ENCODE assay signal across 22 cellular contexts in genomic region chr16:70652322-70652721, GRCh38. TPM values are rescaled to one million over a fixed set of nuclear protein-coding genes. Genes with fewer than 3 reads are reported as not detected.
A peak's percentile ranks its signal among the peaks of the same experiment; 100 is the strongest.
DNase-seq lines count a peak whose midpoint lies in the region; ATAC-seq, FAIRE-seq and TF ChIP-seq lines count a peak whose summit lies in the region.
"Had no signal": no experiment of that assay in that cellular context is flagged by ENCODE, and none has a peak within 500 bp of the region (broad histone marks: within the 10 kb centered on the region; RNA-seq: fewer than 3 reads in every experiment).

No MANE protein-coding gene starts in this region.

- H3K27me3 Mint-ChIP-seq in osteocyte (ENCODE audit: unreplicated experiment) (no peaks in the 10 kb centered on the region), GM23338 (ENCODE audit: insufficient read depth, low read depth, poor library complexity) (no peaks in the 10 kb centered on the region)
- H3K27me3 Mint-ChIP-seq: CD4-positive, alpha-beta T cell had no signal

- no peak overlapping the region for H2AK9ac ChIP-seq in IMR-90 (replicated peaks; ENCODE audit: low read depth, low read length, poor library complexity)

- TF ChIP-seq CTCF in IMR-90 (conservative IDR thresholded peaks at IDR 0.05; ENCODE audit: low read depth, low read length) (no peak), GM12878 (IDR thresholded peaks at IDR 0.05 in 2 of 3, conservative IDR thresholded peaks at IDR 0.05 in 1 of 3; ENCODE audit: control insufficient read depth in 2 of 3, extremely low read depth in 1 of 3, insufficient read depth in 1 of 3, low read depth in 3 of 3, low read length in 3 of 3) (no peak), fibroblast of the aortic adventitia (IDR thresholded peaks at IDR 0.05; ENCODE audit: insufficient read depth, low read length) (no peak), osteocyte (IDR thresholded peaks at IDR 0.05) (no peak), tibial artery (IDR thresholded peaks at IDR 0.05) (no peak), heart left ventricle (IDR thresholded peaks at IDR 0.05) (no peak), GM23338 (conservative IDR thresholded peaks at IDR 0.05; ENCODE audit: low read depth in 2 of 2) (no peak)

- no peak overlapping the region; the same call in 1 of the 2 replicates for H2BK120ac ChIP-seq in IMR-90 (ENCODE audit: low read depth, low read length)

- H3K23ac ChIP-seq in IMR-90 (ENCODE audit: low read depth, low read length): no peak overlapping the region

- H3K27me3 ChIP-seq in IMR-90 (ENCODE audit: control insufficient read depth, insufficient read depth, low read length) (no peaks in the 10 kb centered on the region), GM12878 (replicated peaks in 1 of 2; ENCODE audit: control insufficient read depth in 2 of 2, insufficient read depth in 2 of 2, low read length in 1 of 2) (no peaks in the 10 kb centered on the region), tibial artery (no peaks in the 10 kb centered on the region), heart left ventricle (no peaks in the 10 kb centered on the region), GM23338 (ENCODE audit: insufficient read depth) (no peaks in the 10 kb centered on the region)
- H3K27me3 ChIP-seq: BE2C, SJSA1 had no signal

- no TSS peak for BruUV-seq in IMR-90 (replicated peaks; lab: Mats Ljungman, UMichigan)
- BruUV-seq in GM12878 (replicated peaks; lab: Mats Ljungman, UMichigan): no TSS peak

- SMC1A ChIA-PET in GM12878 (lab: Charles Lee; ENCODE audit: uncharacterized antibody, unreplicated experiment): interaction anchor here (1.1 to 1.7 kb wide), 4 partner anchors 78 to 327 kb away, joined by 3 to 12 read pairs (median 4); no protein-coding TSS in a partner anchor

- intact Hi-C loops in IMR-90 (cut with micrococcal nuclease) (loop anchor here (2.0 to 5.0 kb wide), 3 partner anchors 80 to 270 kb away; no protein-coding TSS in a partner anchor), GM12878 (cut with micrococcal nuclease; ENCODE audit: unreplicated experiment) (loop anchor here (2.0 to 10.0 kb wide), 4 partner anchors 75 to 488 kb away; no protein-coding TSS in a partner anchor), tibial artery (cut with DNase I; ENCODE audit: low total_unique reads) (loop anchor here (5.0 to 10.0 kb wide), 3 partner anchors 85 to 288 kb away; no protein-coding TSS in a partner anchor), heart left ventricle (cut with DNase I) (loop anchor here (2.0 to 10.0 kb wide), 12 partner anchors 118 to 320 kb away; partner anchors contain the start of gene DDX19A (in 1 of the 10))

- H3K9me3 ChIP-seq in IMR-90 (ENCODE audit: control insufficient read depth, insufficient read depth, low read length) (no peaks in the 10 kb centered on the region), GM12878 (replicated peaks; ENCODE audit: control insufficient read depth, insufficient read depth, low read length) (no peaks in the 10 kb centered on the region), tibial artery (no peaks in the 10 kb centered on the region), heart left ventricle (no peaks in the 10 kb centered on the region)
- H3K9me3 ChIP-seq: BE2C, SJSA1 had no signal

- no peaks in the 10 kb centered on the region for H3K9me2 ChIP-seq in GM23338 (ENCODE audit: insufficient read depth)

- CTCF ChIA-PET in IMR-90 (lab: Yijun Ruan, JAX) (interaction anchor here (0.9 kb wide), 1 partner anchor 51 kb away, joined by 3 read pairs; no protein-coding TSS in a partner anchor), GM12878 (lab: Yijun Ruan, JAX) (interaction anchor here (1.0 to 3.3 kb wide), 12 partner anchors 38 to 488 kb away, joined by 3 to 28 read pairs (median 6); partner anchors contain the start of gene DDX19A)

- dilution Hi-C loops in IMR-90 (cut with HindIII; ENCODE audit: low sequenced_read_pairs, unreplicated experiment): no loop called here

- H4K20me1 ChIP-seq in IMR-90 (ENCODE audit: insufficient read depth, low read length) (no peaks in the 10 kb centered on the region), GM12878 (ENCODE audit: control insufficient read depth, insufficient read depth) (no peaks in the 10 kb centered on the region), GM23338 (replicated peaks; ENCODE audit: insufficient read depth) (no peaks in the 10 kb centered on the region)

- H3K4me1 ChIP-seq in IMR-90 (ENCODE audit: control insufficient read depth, insufficient read depth, low read length) (peaks cover 3% of the 10 kb centered on the region), GM12878 (ENCODE audit: control insufficient read depth, insufficient read depth, low read length) (no peaks in the 10 kb centered on the region), tibial artery (peaks cover 0 to 6% (median 5%) of the 10 kb centered on the region in 4 donors), heart left ventricle (peaks cover 0 to 12% (median 5%) of the 10 kb centered on the region in 12 donors), GM23338 (ENCODE audit: insufficient read depth) (no peaks in the 10 kb centered on the region)

- H3K4me3 ChIP-seq in IMR-90 (ENCODE audit: insufficient read depth, low read depth, low read length) (no peak overlapping the region), GM12878 (no peak overlapping the region), fibroblast of the aortic adventitia (ENCODE audit: low read depth, low read length) (no peak overlapping the region), tibial artery (no peak overlapping the region), heart left ventricle (no peak overlapping the region), GM23338 (no peak overlapping the region)
- H3K4me3 ChIP-seq: SJSA1 had no signal

- in situ Hi-C loops in IMR-90 (cut with MboI; ENCODE audit: low sequenced_read_pairs): loop anchor here (5.0 kb wide), 2 partner anchors 80 to 120 kb away; no protein-coding TSS in a partner anchor
- in situ Hi-C loops in GM12878 (cut with MboI): loop anchor here (5.0 kb wide), 1 partner anchor 285 kb away; no protein-coding TSS in a partner anchor

- H3K9me1 ChIP-seq in IMR-90 (ENCODE audit: insufficient read depth, low read length): no peaks in the 10 kb centered on the region; the same call in 1 of the 2 replicates

- no peaks in the 10 kb centered on the region for H3K9me3 Mint-ChIP-seq in osteocyte (ENCODE audit: unreplicated experiment)
- H3K9me3 Mint-ChIP-seq in GM23338: peaks cover 12% of the 10 kb centered on the region
- H3K9me3 Mint-ChIP-seq: CD4-positive, alpha-beta T cell had no signal

- no peak overlapping the region for H2BK20ac ChIP-seq in IMR-90 (ENCODE audit: low read depth, low read length)

- no peaks in the 10 kb centered on the region for H3F3A ChIP-seq in GM23338 (replicated peaks; ENCODE audit: low read depth)

- DNase-seq in IMR-90: no peak
- DNase-seq in GM12878 (ENCODE audit: low read depth, low spot score): no peak
- DNase-seq in fibroblast of the aortic adventitia (ENCODE audit: low read depth): peak; percentile 23
- no peak for DNase-seq in osteocyte (ENCODE audit: extremely low spot score, unreplicated experiment)
- DNase-seq in tibial artery: no peak
- DNase-seq in activated naive CD4-positive, alpha-beta T cell treated with anti-CD3 and anti-CD28 coated beads, Interleukin-2, amount 50 U/mL, for 16 hours: no peak
- no peak for DNase-seq in heart left ventricle
- no peak for DNase-seq in GM23338 (ENCODE audit: low spot score)
- DNase-seq: BE2C; CD4-positive, alpha-beta T cell; GDM1; GOT3; KBM-7; MV-4-11; NCI-H1417; NCI-H187 treated with DMSO at 0.1 percent for 48 hours; NCI-H446; NCI-H69 had no signal

- H3K36me3 ChIP-seq in IMR-90 (ENCODE audit: control insufficient read depth, insufficient read depth, low read length) (no peaks in the 10 kb centered on the region), GM12878 (ENCODE audit: control insufficient read depth in 2 of 2, insufficient read depth in 2 of 2, low read length in 1 of 2) (no peaks in the 10 kb centered on the region), tibial artery (peaks cover 0 to 21% (median 0%) of the 10 kb centered on the region in 3 donors), heart left ventricle (peaks cover 0 to 6% (median 0%) of the 10 kb centered on the region in 9 donors), GM23338 (ENCODE audit: insufficient read depth) (no peaks in the 10 kb centered on the region)
- H3K36me3 ChIP-seq: BE2C, SJSA1 had no signal

- FAIRE-seq in GM12878 (lab: Jason Lieb, UNC): no peak
- FAIRE-seq: GM12891, GM18507 had no signal

- no peak for TF ChIP-seq EP300 in GM12878 (IDR thresholded peaks at IDR 0.05; ENCODE audit: borderline replicate concordance in 1 of 2, control insufficient read depth in 1 of 2, low read depth in 2 of 2, low read length in 2 of 2)

- H4K91ac ChIP-seq in IMR-90 (ENCODE audit: insufficient read depth, low read depth, low read length): no peak overlapping the region

- no peaks in the 10 kb centered on the region for H3K79me1 ChIP-seq in IMR-90 (ENCODE audit: low read depth in 1 of 2, low read length in 2 of 2)

- H3K9ac ChIP-seq in IMR-90 (ENCODE audit: low read depth, low read length) (no peak overlapping the region), GM12878 (ENCODE audit: control insufficient read depth, insufficient read depth, low read length) (no peak overlapping the region)

- H3K27ac Mint-ChIP-seq in osteocyte (ENCODE audit: unreplicated experiment) (peak overlapping the region; percentile 65), GM23338 (no peak overlapping the region)
- H3K27ac Mint-ChIP-seq: CD4-positive, alpha-beta T cell had no signal

- ATAC-seq in IMR-90 (ENCODE audit: low read depth) (no peak), GM12878 (peak; percentile 20; the same call in 2 of the 3 replicates), heart left ventricle (no peak), GM23338 (no peak)

- H4K8ac ChIP-seq in IMR-90 (ENCODE audit: low read depth in 2 of 2, low read length in 2 of 2): no peak overlapping the region

- H3K4me1 Mint-ChIP-seq in osteocyte (ENCODE audit: unreplicated experiment) (peaks cover 59% of the 10 kb centered on the region), GM23338 (peaks cover 15% of the 10 kb centered on the region)

- POLR2A ChIA-PET in IMR-90 (lab: Charles Lee; ENCODE audit: unreplicated experiment): interaction anchor here (0.5 kb wide), 1 partner anchor 122 kb away, joined by 6 read pairs; no protein-coding TSS in a partner anchor
- POLR2A ChIA-PET in GM12878 (lab: Charles Lee): interaction anchor here (1.4 kb wide), 1 partner anchor 306 kb away, joined by 3 read pairs; the partner anchor contains the start of gene DDX19A

- H3K27ac ChIP-seq in IMR-90 (ENCODE audit: insufficient read depth, low read length) (no peak overlapping the region), GM12878 (ENCODE audit: control insufficient read depth, insufficient read depth) (no peak overlapping the region), tibial artery (no peak overlapping the region), heart left ventricle (no peak overlapping the region), GM23338 (ENCODE audit: low read depth) (no peak overlapping the region)
- H3K27ac ChIP-seq: RWPE1, SJSA1 had no signal

- no peak overlapping the region for H2AK5ac ChIP-seq in IMR-90 (ENCODE audit: low read depth, low read length)

- H2BK15ac ChIP-seq in IMR-90 (ENCODE audit: low read depth, low read length): no peak overlapping the region

- no peak overlapping the region for H2BK5ac ChIP-seq in IMR-90 (ENCODE audit: low read depth, low read length, poor library complexity, severe bottlenecking)

- WGBS in IMR-90 (ENCODE audit: extremely low coverage in 2 of 2, insufficient read length in 1 of 2), 2 experiments: no CpG with 5 or more reads among the region's 2 CpGs
- WGBS in GM12878 (ENCODE audit: insufficient coverage, insufficient replicate concordance, low lambda C conversion rate, missing lambda C conversion rate): 11% methylated on average over 2 of the region's 2 CpGs
- 85 to 91% (median 86%) methylated on average over 2 of the region's 2 CpGs for WGBS in heart left ventricle, 4 donors

- TF ChIP-seq POLR2A in IMR-90 (IDR thresholded peaks at IDR 0.05; ENCODE audit: low read depth, low read length) (no peak), GM12878 (IDR thresholded peaks at IDR 0.05; ENCODE audit: low read depth, low read length) (no peak), heart left ventricle (IDR thresholded peaks at IDR 0.05) (no peak)

- H3K4me3 Mint-ChIP-seq in osteocyte (ENCODE audit: unreplicated experiment): no peak overlapping the region
- no peak overlapping the region for H3K4me3 Mint-ChIP-seq in GM23338
- H3K4me3 Mint-ChIP-seq: CD4-positive, alpha-beta T cell had no signal

- H3K56ac ChIP-seq in IMR-90 (ENCODE audit: extremely low read depth, insufficient read depth, low read length): no peak overlapping the region

- RAD21 ChIA-PET in GM12878 (lab: Charles Lee; ENCODE audit: unreplicated experiment): interaction anchor here (0.8 to 1.2 kb wide), 6 partner anchors 95 to 321 kb away, joined by 3 to 9 read pairs (median 4); no protein-coding TSS in a partner anchor

- H3K18ac ChIP-seq in IMR-90 (ENCODE audit: low read depth, low read length): no peak overlapping the region

- H3K79me2 ChIP-seq in GM12878 (ENCODE audit: control insufficient read depth, insufficient read depth, low read length): no peaks in the 10 kb centered on the region
- no peaks in the 10 kb centered on the region for H3K79me2 ChIP-seq in GM23338 (replicated peaks; ENCODE audit: insufficient read depth)

- H3K14ac ChIP-seq in IMR-90 (replicated peaks; ENCODE audit: low read depth, low read length): no peak overlapping the region

- H4K5ac ChIP-seq in IMR-90 (ENCODE audit: low read depth, low read length): no peak overlapping the region

- no peak for TF ChIP-seq RAD21 in IMR-90 (IDR thresholded peaks at IDR 0.05; ENCODE audit: low read length)
- TF ChIP-seq RAD21 in GM12878 (IDR thresholded peaks at IDR 0.05; ENCODE audit: insufficient read depth, low read depth, low read length): no peak

- no peak overlapping the region for H3K4ac ChIP-seq in IMR-90 (ENCODE audit: low read depth, low read length)

- no peak overlapping the region for H2AFZ ChIP-seq in IMR-90 (replicated peaks; ENCODE audit: low read length, poor library complexity)
- H2AFZ ChIP-seq in GM12878 (ENCODE audit: control insufficient read depth, low read depth, low read length): no peak overlapping the region
- no peak overlapping the region for H2AFZ ChIP-seq in GM23338

- H3K4me2 ChIP-seq in IMR-90 (ENCODE audit: low read depth, low read length) (no peak overlapping the region), GM12878 (ENCODE audit: control insufficient read depth, insufficient read depth) (no peak overlapping the region), GM23338 (no peak overlapping the region)

- H3K36me3 Mint-ChIP-seq in osteocyte (ENCODE audit: unreplicated experiment) (no peaks in the 10 kb centered on the region), GM23338 (ENCODE audit: low read depth) (peaks cover 18% of the 10 kb centered on the region)

RNA-seq across cellular contexts. Expression of gene IL34, which starts 6.0 kb away (rescaled TPM):
- 1.1 and 1.3 TPM in 2 replicates for total RNA-seq in IMR-90 (2012; rRNA removed)
- 2.0 and 2.5 TPM in 2 replicates for polyA plus RNA-seq in IMR-90 (2012; rRNA removed)
- polyA plus RNA-seq in IMR-90 (2012; cell fraction: cytosol; rRNA removed): 2.1 and 4.5 TPM in 2 replicates
- 2.3 and 2.9 TPM in 2 replicates for polyA plus RNA-seq in IMR-90 (2012; cell fraction: nucleus; rRNA removed; ENCODE audit: low replicate concordance)
- total RNA-seq in GM12878 (2013; cell fraction: nucleolus; rRNA removed): not detected in 2 replicates
- total RNA-seq in GM12878 (2014; rRNA removed): 0.65 TPM in 1 of 2 replicates, not detected in the other
- not detected in 2 replicates for total RNA-seq in GM12878 (2014; rRNA removed; fragmentation: Illumina TruSeq; extraction: Trizol)
- total RNA-seq in GM12878 (2021): not detected in 2 replicates
- not detected for polyA plus RNA-seq in GM12878 (2011; ENCODE audit: low read depth)
- not detected in 2 replicates for polyA plus RNA-seq in GM12878 (2011; rRNA removed)
- 0.09 TPM in 1 of 2 replicates, not detected in the other for polyA plus RNA-seq in GM12878 (2011; cell fraction: cytosol; rRNA removed)
- polyA plus RNA-seq in GM12878 (2011; cell fraction: nucleus; rRNA removed): not detected in 2 replicates
- polyA plus RNA-seq in GM12878 (2012): 0.08 TPM in 1 of 2 replicates, not detected in the other
- polyA plus RNA-seq in GM12878 (2014; fragmentation: Illumina TruSeq; extraction: Trizol): 0.40 TPM in 1 of 2 replicates, not detected in the other
- not detected for polyA plus RNA-seq in GM12878 (2014; fragmentation: Nextera tagmentation; extraction: Ambion mirVana)
- 0.27 TPM in 1 of 2 replicates, not detected in the other for polyA plus RNA-seq in GM12878 (2014; rRNA removed)
- not detected for polyA plus RNA-seq in GM12878 (2016; fragmentation: Nextera tagmentation; extraction: Ambion mirVana)
- not detected in 2 replicates for polyA minus RNA-seq in GM12878 (2011; rRNA and poly(A)+ RNA removed)
- polyA minus RNA-seq in GM12878 (2011; cell fraction: cytosol; rRNA and poly(A)+ RNA removed): not detected in 2 replicates
- not detected in 2 replicates for polyA minus RNA-seq in GM12878 (2011; cell fraction: nucleus; rRNA and poly(A)+ RNA removed)
- total RNA-seq in fibroblast of the aortic adventitia (ENCODE audit: low replicate concordance): 3.4 and 10.9 TPM in 2 replicates
- total RNA-seq in osteocyte: 12.7 and 14.3 TPM in 2 replicates
- total RNA-seq in heart left ventricle: 1 to 10 TPM in 8 of 9 donors, under 1 TPM in 1; 0.49 to 6.5 (median 2.7) TPM
- polyA plus RNA-seq in heart left ventricle: 1 to 10 TPM in 1 of 2 donors, under 1 TPM in 1; 0.82 to 2.3 TPM
- 4.6 and 6.6 TPM in 2 replicates for total RNA-seq in GM23338 (2014; rRNA removed; shearing (Covaris generic))
- 3.1 and 4.3 TPM in 2 replicates for polyA plus RNA-seq in GM23338 (2016; fragmentation: Nextera tagmentation; extraction: Ambion mirVana)

RNA-seq across cellular contexts. Expression of gene MTSS2, which starts 33.5 kb away (rescaled TPM):
- total RNA-seq in IMR-90 (2012; rRNA removed): 8.9 and 9.1 TPM in 2 replicates
- 86.2 and 108 TPM in 2 replicates for polyA plus RNA-seq in IMR-90 (2012; rRNA removed)
- polyA plus RNA-seq in IMR-90 (2012; cell fraction: cytosol; rRNA removed): 69.9 and 88.4 TPM in 2 replicates
- 148 and 251 TPM in 2 replicates for polyA plus RNA-seq in IMR-90 (2012; cell fraction: nucleus; rRNA removed; ENCODE audit: low replicate concordance)
- total RNA-seq in GM12878 (2013; cell fraction: nucleolus; rRNA removed): 0.21 and 0.27 TPM in 2 replicates
- under 0.01 and 0.16 TPM in 2 replicates for total RNA-seq in GM12878 (2014; rRNA removed)
- total RNA-seq in GM12878 (2014; rRNA removed; fragmentation: Illumina TruSeq; extraction: Trizol): 0.13 TPM in 1 of 2 replicates, not detected in the other
- total RNA-seq in GM12878 (2021): 0.51 and 0.74 TPM in 2 replicates
- polyA plus RNA-seq in GM12878 (2011; ENCODE audit: low read depth): not detected
- 0.01 and 0.05 TPM in 2 replicates for polyA plus RNA-seq in GM12878 (2011; rRNA removed)
- 0.01 and 0.05 TPM in 2 replicates for polyA plus RNA-seq in GM12878 (2011; cell fraction: cytosol; rRNA removed)
- 0.24 and 0.76 TPM in 2 replicates for polyA plus RNA-seq in GM12878 (2011; cell fraction: nucleus; rRNA removed)
- polyA plus RNA-seq in GM12878 (2012): 0.06 and 0.39 TPM in 2 replicates
- 0.03 and 0.25 TPM in 2 replicates for polyA plus RNA-seq in GM12878 (2014; fragmentation: Illumina TruSeq; extraction: Trizol)
- polyA plus RNA-seq in GM12878 (2014; fragmentation: Nextera tagmentation; extraction: Ambion mirVana): not detected
- polyA plus RNA-seq in GM12878 (2014; rRNA removed): 0.11 and 0.14 TPM in 2 replicates
- polyA plus RNA-seq in GM12878 (2016; fragmentation: Nextera tagmentation; extraction: Ambion mirVana): not detected
- not detected in 2 replicates for polyA minus RNA-seq in GM12878 (2011; rRNA and poly(A)+ RNA removed)
- 0.40 and 1.1 TPM in 2 replicates for polyA minus RNA-seq in GM12878 (2011; cell fraction: cytosol; rRNA and poly(A)+ RNA removed)
- 0.48 TPM in 1 of 2 replicates, not detected in the other for polyA minus RNA-seq in GM12878 (2011; cell fraction: nucleus; rRNA and poly(A)+ RNA removed)
- total RNA-seq in fibroblast of the aortic adventitia (ENCODE audit: low replicate concordance): 8.3 and 24.0 TPM in 2 replicates
- 156 and 169 TPM in 2 replicates for total RNA-seq in osteocyte
- 10 to 100 TPM; 51.9 to 90.9 (median 72.2) TPM for total RNA-seq in heart left ventricle
- polyA plus RNA-seq in heart left ventricle: 10 to 100 TPM; 58.8 to 97.1 TPM
- total RNA-seq in GM23338 (2014; rRNA removed; shearing (Covaris generic)): 16.5 and 19.6 TPM in 2 replicates
- polyA plus RNA-seq in GM23338 (2016; fragmentation: Nextera tagmentation; extraction: Ambion mirVana): 1.6 and 1.9 TPM in 2 replicates
